10 cellular contexts compared by ENCODE assay signal in genomic region chr2:75174519-75174918, GRCh38. TPM values are rescaled to one million over a fixed set of nuclear protein-coding genes. Genes with fewer than 3 reads are reported as not detected.
"Had no signal": no experiment of that assay in that cellular context is flagged by ENCODE, and none has a peak within 500 bp of the region (broad histone marks: within the 10 kb centered on the region; RNA-seq: fewer than 3 reads in every experiment).

No MANE protein-coding gene starts in this region.

- H3K9me3 Mint-ChIP-seq: HFFc6, IgD-negative memory B cell had no signal

- H3K4me1 Mint-ChIP-seq: IgD-negative memory B cell had no signal

- H3K4me3 Mint-ChIP-seq: HFFc6, IgD-negative memory B cell had no signal

- H3K36me3 ChIP-seq: HAP-1 had no signal

- H3K9me3 ChIP-seq: HAP-1 had no signal

- H3K27ac ChIP-seq: HL-60 had no signal

- H3K27ac Mint-ChIP-seq: HFFc6, IgD-negative memory B cell had no signal

- H3K27me3 Mint-ChIP-seq: IgD-negative memory B cell had no signal

- ATAC-seq: HCT116, HepG2 had no signal

- FAIRE-seq: H54, HepG2 had no signal

- DNase-seq: GOT3, HFFc6, KG1 had no signal

- H3K4me3 ChIP-seq: HAP-1 had no signal

RNA-seq across cellular contexts. Expression of gene TACR1, which starts 24.8 kb away (rescaled TPM):
- total RNA-seq: HepG2, HT1080 had no signal
- polyA plus RNA-seq: HepG2, IgD-negative memory B cell had no signal
